8 cellular contexts compared by ENCODE assay signal in genomic region chr12:51847830-51848727, GRCh38. TPM values are rescaled to one million over a fixed set of nuclear protein-coding genes. Genes with fewer than 3 reads are reported as not detected.
DNase-seq lines count a peak whose midpoint lies in the region; ATAC-seq lines count a peak whose summit lies in the region.

TSS of gene FIGNL2 (minus strand) at chr12:51848718. CDS start at chr12:51822413, 26,305 bp downstream.

- H3K9me3 Mint-ChIP-seq in activated naive CD8-positive, alpha-beta T cell (ENCODE audit: low read depth): no peaks in the 10 kb centered on the region

- peak within 1 kb of the TSS; percentile 53 for H3K4me3 Mint-ChIP-seq in activated naive CD8-positive, alpha-beta T cell

- no peak within 1 kb of the TSS for H3K27ac ChIP-seq in skeletal muscle tissue (ENCODE audit: low read depth, low read length)

- peaks cover 21 to 52% (median 41%) of the 10 kb centered on the region in 3 donors for H3K27me3 ChIP-seq in skeletal muscle tissue (ENCODE audit: control insufficient read depth in 3 of 3, insufficient read depth in 3 of 3, low read length in 3 of 3)

- H3K4me1 ChIP-seq in skeletal muscle tissue (ENCODE audit: control insufficient read depth in 3 of 3, insufficient read depth in 3 of 3, low read length in 3 of 3): peaks cover 19 to 25% (median 25%) of the 10 kb centered on the region in 3 donors

- ATAC-seq in HG03045 (IDR thresholded peaks at IDR 0.05; ENCODE audit: unreplicated experiment) (no peak), GM18519 (IDR thresholded peaks at IDR 0.05; ENCODE audit: low FRiP score, unreplicated experiment) (no peak), HG03460 (IDR thresholded peaks at IDR 0.05; ENCODE audit: unreplicated experiment) (no peak)

- peak within 1 kb of the TSS in 1 of 3 donors; percentile 45 for H3K9ac ChIP-seq in skeletal muscle tissue (ENCODE audit: low read depth in 1 of 3, low read length in 3 of 3)

- H3K36me3 ChIP-seq in skeletal muscle tissue (ENCODE audit: control insufficient read depth in 3 of 3, insufficient read depth in 3 of 3, low read length in 3 of 3): no peaks in the 10 kb centered on the region

- H3K36me3 Mint-ChIP-seq in activated naive CD8-positive, alpha-beta T cell: no peaks in the 10 kb centered on the region

- no peaks in the 10 kb centered on the region for H3K9me3 ChIP-seq in skeletal muscle tissue (ENCODE audit: control insufficient read depth in 3 of 3, low read length in 3 of 3)

- H3K27ac Mint-ChIP-seq in activated naive CD8-positive, alpha-beta T cell: no peak within 1 kb of the TSS

- H3K4me3 ChIP-seq in skeletal muscle tissue (ENCODE audit: low read length in 3 of 3): peak within 1 kb of the TSS; percentile 30 to 59 (median 52)

- DNase-seq in ELF-1 (ENCODE audit: low read depth, low spot score): peak; percentile 71
- peak; percentile 65 for DNase-seq in iPS-NIHi11 (ENCODE audit: low spot score)
- DNase-seq in GF-D8 (lab: John Stamatoyannopoulos, UW): no peak

- H3K4me1 Mint-ChIP-seq in activated naive CD8-positive, alpha-beta T cell (ENCODE audit: low read depth): peaks cover 24% of the 10 kb centered on the region

- H3K27me3 Mint-ChIP-seq in activated naive CD8-positive, alpha-beta T cell: peaks cover 11% of the 10 kb centered on the region

RNA-seq across cellular contexts. Expression of gene FIGNL2, which starts in this region (rescaled TPM):
- total RNA-seq in skeletal muscle tissue: 1.0 TPM
